In genomic region chr7:36627836-36628235, GRCh38 we compare ENCODE assay signal across 19 cellular contexts.
DNase-seq lines count a peak whose midpoint lies in the region; ATAC-seq and TF ChIP-seq lines count a peak whose summit lies in the region.
"Had no signal": no experiment of that assay in that cellular context is flagged by ENCODE, and none has a peak within 500 bp of the region (broad histone marks: within the 10 kb centered on the region; RNA-seq: fewer than 3 reads in every experiment).

No MANE protein-coding gene starts in this region.

- CTCF ChIA-PET in activated CD8-positive, alpha-beta T cell treated with anti-CD3 and anti-CD28 coated beads for 36 hours (lab: Charles Lee): interaction anchor here (1.5 kb wide), 1 partner anchor 50 kb away, joined by 3 read pairs; no protein-coding TSS in a partner anchor
- CTCF ChIA-PET in activated CD8-positive, alpha-beta T cell treated with anti-CD3 and anti-CD28 coated beads, Interleukin-2, amount 10 ng/mL, durations not matched to agents 7 days and 5 days (lab: Charles Lee): interaction anchor here (3.0 kb wide), 1 partner anchor 11 kb away, joined by 10 read pairs; no protein-coding TSS in a partner anchor

- H3K4me1 Mint-ChIP-seq in activated CD8-positive, alpha-beta T cell treated with anti-CD3 and anti-CD28 coated beads for 36 hours (ENCODE audit: low read depth): peaks cover 22% of the 10 kb centered on the region
- H3K4me1 Mint-ChIP-seq in activated CD8-positive, alpha-beta T cell treated with anti-CD3 and anti-CD28 coated beads, Interleukin-2, amount 10 ng/mL, durations not matched to agents 7 days and 5 days (ENCODE audit: low read depth): peaks cover 11% of the 10 kb centered on the region
- H3K4me1 Mint-ChIP-seq in natural killer cell treated with Interleukin-12 subunit alpha and Interleukin-12 subunit beta and Interleukin-15 and Interleukin-18, amount 100 ng/mL, for 72 hours (ENCODE audit: low read depth in 2 of 2): peaks cover 51 to 64% of the 10 kb centered on the region in 2 donors

- H3K27ac ChIP-seq in psoas muscle: no peak overlapping the region
- H3K27ac ChIP-seq: BLaER1 had no signal

- no peak for ATAC-seq in activated CD8-positive, alpha-beta T cell treated with anti-CD3 and anti-CD28 coated beads for 36 hours
- no peak for ATAC-seq in activated CD8-positive, alpha-beta T cell treated with anti-CD3 and anti-CD28 coated beads, Interleukin-2, amount 10 ng/mL, durations not matched to agents 7 days and 5 days
- no peak for ATAC-seq in natural killer cell treated with Interleukin-12 subunit alpha and Interleukin-12 subunit beta and Interleukin-15 and Interleukin-18, amount 100 ng/mL, for 72 hours
- ATAC-seq in sciatic nerve (no peak), GM19395 (IDR thresholded peaks at IDR 0.05; ENCODE audit: unreplicated experiment) (no peak), psoas muscle (no peak)
- ATAC-seq: HCT116, HepG2 had no signal

- H3K27me3 Mint-ChIP-seq in activated CD8-positive, alpha-beta T cell treated with anti-CD3 and anti-CD28 coated beads for 36 hours: no peaks in the 10 kb centered on the region
- no peaks in the 10 kb centered on the region for H3K27me3 Mint-ChIP-seq in activated CD8-positive, alpha-beta T cell treated with anti-CD3 and anti-CD28 coated beads, Interleukin-2, amount 10 ng/mL, durations not matched to agents 7 days and 5 days (ENCODE audit: low read depth)
- no peaks in the 10 kb centered on the region for H3K27me3 Mint-ChIP-seq in natural killer cell treated with Interleukin-12 subunit alpha and Interleukin-12 subunit beta and Interleukin-15 and Interleukin-18, amount 100 ng/mL, for 72 hours

- H3K27me3 ChIP-seq in psoas muscle (ENCODE audit: insufficient read depth in 3 of 3, low read length in 2 of 3): no peaks in the 10 kb centered on the region
- H3K27me3 ChIP-seq: BLaER1 had no signal

- H3K27ac Mint-ChIP-seq in activated CD8-positive, alpha-beta T cell treated with anti-CD3 and anti-CD28 coated beads for 36 hours: peak overlapping the region; percentile 3
- H3K27ac Mint-ChIP-seq in activated CD8-positive, alpha-beta T cell treated with anti-CD3 and anti-CD28 coated beads, Interleukin-2, amount 10 ng/mL, durations not matched to agents 7 days and 5 days: no peak overlapping the region
- H3K27ac Mint-ChIP-seq in natural killer cell treated with Interleukin-12 subunit alpha and Interleukin-12 subunit beta and Interleukin-15 and Interleukin-18, amount 100 ng/mL, for 72 hours: peak overlapping the region; percentile 66 to 88
- H3K27ac Mint-ChIP-seq: CD4-positive, alpha-beta memory T cell; HFFc6 had no signal

- no peak for DNase-seq in activated CD8-positive, alpha-beta T cell treated with anti-CD3 and anti-CD28 coated beads for 36 hours
- DNase-seq in activated CD8-positive, alpha-beta T cell treated with anti-CD3 and anti-CD28 coated beads, Interleukin-2, amount 10 ng/mL, durations not matched to agents 7 days and 5 days: no peak
- peak; percentile 55 to 95 (median 81) for DNase-seq in head of caudate nucleus
- DNase-seq in natural killer cell treated with Interleukin-12 subunit alpha and Interleukin-12 subunit beta and Interleukin-15 and Interleukin-18, amount 100 ng/mL, for 72 hours (ENCODE audit: low spot score): no peak
- no peak for DNase-seq in sciatic nerve (ENCODE audit: low spot score)
- no peak for DNase-seq in psoas muscle
- DNase-seq: 8988T; Calu3; CD4-positive, alpha-beta memory T cell; DMS79 treated with DMSO at 0.1 percent for 48 hours; GF-D8; GOT3; H7; HFFc6 had no signal

- POLR2A ChIA-PET in activated CD8-positive, alpha-beta T cell treated with anti-CD3 and anti-CD28 coated beads for 36 hours (lab: Charles Lee): interaction anchor here (1.4 kb wide), 2 partner anchors 11 to 95 kb away, joined by 3 read pairs; no protein-coding TSS in a partner anchor
- POLR2A ChIA-PET in activated CD8-positive, alpha-beta T cell treated with anti-CD3 and anti-CD28 coated beads, Interleukin-2, amount 10 ng/mL, durations not matched to agents 7 days and 5 days (lab: Charles Lee): no interaction called here

- no peaks in the 10 kb centered on the region for H3K9me3 ChIP-seq in psoas muscle
- H3K9me3 ChIP-seq: BLaER1 had no signal

- intact Hi-C loops in activated CD8-positive, alpha-beta T cell treated with anti-CD3 and anti-CD28 coated beads for 36 hours (cut with micrococcal nuclease): no loop called here
- intact Hi-C loops in head of caudate nucleus (cut with DNase I) (no loop called here), sciatic nerve (cut with DNase I) (no loop called here), psoas muscle (cut with DNase I) (no loop called here)

- H3K4me3 Mint-ChIP-seq in activated CD8-positive, alpha-beta T cell treated with anti-CD3 and anti-CD28 coated beads for 36 hours: no peak overlapping the region
- no peak overlapping the region for H3K4me3 Mint-ChIP-seq in activated CD8-positive, alpha-beta T cell treated with anti-CD3 and anti-CD28 coated beads, Interleukin-2, amount 10 ng/mL, durations not matched to agents 7 days and 5 days
- no peak overlapping the region for H3K4me3 Mint-ChIP-seq in natural killer cell treated with Interleukin-12 subunit alpha and Interleukin-12 subunit beta and Interleukin-15 and Interleukin-18, amount 100 ng/mL, for 72 hours
- H3K4me3 Mint-ChIP-seq: CD14-positive monocyte; CD4-positive, alpha-beta memory T cell; HFFc6 had no signal

- no peak overlapping the region for H3K4me3 ChIP-seq in psoas muscle
- H3K4me3 ChIP-seq: BLaER1 had no signal

- peaks cover 29% of the 10 kb centered on the region for H3K36me3 Mint-ChIP-seq in activated CD8-positive, alpha-beta T cell treated with anti-CD3 and anti-CD28 coated beads for 36 hours (ENCODE audit: low read depth)
- H3K36me3 Mint-ChIP-seq in activated CD8-positive, alpha-beta T cell treated with anti-CD3 and anti-CD28 coated beads, Interleukin-2, amount 10 ng/mL, durations not matched to agents 7 days and 5 days (ENCODE audit: low read depth): peaks cover 12% of the 10 kb centered on the region
- peaks cover 40% of the 10 kb centered on the region for H3K36me3 Mint-ChIP-seq in natural killer cell treated with Interleukin-12 subunit alpha and Interleukin-12 subunit beta and Interleukin-15 and Interleukin-18, amount 100 ng/mL, for 72 hours
- H3K36me3 Mint-ChIP-seq: CD4-positive, alpha-beta memory T cell had no signal

- H3K4me1 ChIP-seq in psoas muscle: no peaks in the 10 kb centered on the region

- WGBS in psoas muscle, 3 donors: 88 to 92% (median 89%) methylated on average over 6 of the region's 6 CpGs

- TF ChIP-seq CTCF in activated CD8-positive, alpha-beta T cell treated with anti-CD3 and anti-CD28 coated beads for 36 hours (IDR thresholded peaks at IDR 0.05): no peak
- TF ChIP-seq CTCF in psoas muscle (IDR thresholded peaks at IDR 0.05): no peak

- no peaks in the 10 kb centered on the region for H3K9me3 Mint-ChIP-seq in activated CD8-positive, alpha-beta T cell treated with anti-CD3 and anti-CD28 coated beads for 36 hours
- H3K9me3 Mint-ChIP-seq in activated CD8-positive, alpha-beta T cell treated with anti-CD3 and anti-CD28 coated beads, Interleukin-2, amount 10 ng/mL, durations not matched to agents 7 days and 5 days (ENCODE audit: insufficient read depth): no peaks in the 10 kb centered on the region
- peaks cover 4% of the 10 kb centered on the region for H3K9me3 Mint-ChIP-seq in natural killer cell treated with Interleukin-12 subunit alpha and Interleukin-12 subunit beta and Interleukin-15 and Interleukin-18, amount 100 ng/mL, for 72 hours
- H3K9me3 Mint-ChIP-seq: CD14-positive monocyte; CD4-positive, alpha-beta memory T cell; HFFc6 had no signal

- no peaks in the 10 kb centered on the region for H3K36me3 ChIP-seq in psoas muscle (ENCODE audit: insufficient read depth in 1 of 2, low read depth in 1 of 2)
- H3K36me3 ChIP-seq: BLaER1 had no signal

Comparison
In these comparisons a context has a peak if more than half of its experiments do, and no peak if none do; other contexts are left out.
1. DNase-seq: peak in head of caudate nucleus (42 of 42); none in activated CD8-positive, alpha-beta T cell treated with anti-CD3 and anti-CD28 coated beads for 36 hours (single experiment), activated CD8-positive, alpha-beta T cell treated with anti-CD3 and anti-CD28 coated beads, Interleukin-2, amount 10 ng/mL, durations not matched to agents 7 days and 5 days (single experiment), natural killer cell treated with Interleukin-12 subunit alpha and Interleukin-12 subunit beta and Interleukin-15 and Interleukin-18, amount 100 ng/mL, for 72 hours (single experiment), sciatic nerve (single experiment) and psoas muscle (0 of 2).